In genomic region chr22:49929553-49929979, GRCh38 we compare ENCODE assay signal across 8 cellular contexts.
DNase-seq lines count a peak whose midpoint lies in the region; ATAC-seq lines count a peak whose summit lies in the region.

No MANE protein-coding gene starts in this region.

- ATAC-seq in HG02763 (IDR thresholded peaks at IDR 0.05; ENCODE audit: unreplicated experiment) = peak; percentile 43
- no peak for ATAC-seq in HG03045 (IDR thresholded peaks at IDR 0.05; ENCODE audit: unreplicated experiment)
- ATAC-seq in HG03175 (IDR thresholded peaks at IDR 0.05; ENCODE audit: unreplicated experiment) = no peak

- peak; percentile 20 for DNase-seq in DMS53 treated with DMSO at 0.1 percent for 48 hours (lab: John Stamatoyannopoulos, UW; ENCODE audit: unreplicated experiment)
- peak; percentile 29 for DNase-seq in SW480 (ENCODE audit: low spot score)
- peak; percentile 54 for DNase-seq in activated naive CD8-positive, alpha-beta T cell treated with anti-CD3 and anti-CD28 coated beads, Interleukin-2, amount 50 U/mL, for 16 hours (ENCODE audit: low read depth, low spot score)
- DNase-seq in hippocampal formation (lab: John Stamatoyannopoulos, UW) = peak; percentile 3 to 5
- peak; percentile 85 to 87 for DNase-seq in stimulated activated CD4-positive, alpha-beta T cell treated with anti-CD3 and anti-CD28 coated beads, Interleukin-2, amount 100 ng/mL, for 24 hours

Comparison
In these comparisons a context has a peak if more than half of its experiments do, and no peak if none do; other contexts are left out.
1. DNase-seq: peak in every context shown above with its lines; median percentile 86 in stimulated activated CD4-positive, alpha-beta T cell treated with anti-CD3 and anti-CD28 coated beads, Interleukin-2, amount 100 ng/mL, for 24 hours; 54 in activated naive CD8-positive, alpha-beta T cell treated with anti-CD3 and anti-CD28 coated beads, Interleukin-2, amount 50 U/mL, for 16 hours; 29 in SW480; 20 in DMS53 treated with DMSO at 0.1 percent for 48 hours; 4 in hippocampal formation.